Comparison of ENCODE assay signal across 17 cellular contexts in genomic region chr12:104316936-104317335, GRCh38. TPM values are rescaled to one million over a fixed set of nuclear protein-coding genes. Genes with fewer than 3 reads are reported as not detected.
DNase-seq lines count a peak whose midpoint lies in the region; ATAC-seq, FAIRE-seq and TF ChIP-seq lines count a peak whose summit lies in the region.
"Had no signal": no experiment of that assay in that cellular context is flagged by ENCODE, and none has a peak within 500 bp of the region (broad histone marks: within the 10 kb centered on the region; RNA-seq: fewer than 3 reads in every experiment).

No MANE protein-coding gene starts in this region.

- no peak for FAIRE-seq in HepG2 (lab: Jason Lieb, UNC)
- FAIRE-seq: H1, HTR-8/SVneo had no signal

- no peak overlapping the region for H2BK5ac ChIP-seq in IMR-90 (ENCODE audit: low read depth, low read length, poor library complexity, severe bottlenecking)

- H2BK120ac ChIP-seq in IMR-90 (ENCODE audit: low read depth, low read length), result no peak overlapping the region

- no peak overlapping the region for H3K4ac ChIP-seq in IMR-90 (ENCODE audit: low read depth, low read length)

- H2BK15ac ChIP-seq in IMR-90 (ENCODE audit: low read depth, low read length), result no peak overlapping the region

- H2AK9ac ChIP-seq in IMR-90 (replicated peaks; ENCODE audit: low read depth, low read length, poor library complexity), result no peak overlapping the region

- dilution Hi-C loops in IMR-90 (cut with HindIII; ENCODE audit: low sequenced_read_pairs, unreplicated experiment), result no loop called here

- no peak overlapping the region for H2AFZ ChIP-seq in HepG2 (ENCODE audit: low read length)
- no peak overlapping the region for H2AFZ ChIP-seq in IMR-90 (replicated peaks; ENCODE audit: low read length, poor library complexity)

- no peak overlapping the region for H3K14ac ChIP-seq in IMR-90 (replicated peaks; ENCODE audit: low read depth, low read length)

- no peaks in the 10 kb centered on the region for H3K4me1 ChIP-seq in HepG2 (ENCODE audit: insufficient read depth, low read length)
- no peaks in the 10 kb centered on the region for H3K4me1 ChIP-seq in right lobe of liver
- peaks cover 15% of the 10 kb centered on the region for H3K4me1 ChIP-seq in IMR-90 (ENCODE audit: control insufficient read depth, insufficient read depth, low read length)
- H3K4me1 ChIP-seq: HAP-1 had no signal

- intact Hi-C loops in HepG2 (cut with micrococcal nuclease; ENCODE audit: unreplicated experiment) (no loop called here), right lobe of liver (cut with DNase I) (no loop called here), IMR-90 (cut with micrococcal nuclease) (no loop called here)

- H3K27me3 ChIP-seq in HepG2 (ENCODE audit: control insufficient read depth in 1 of 2, insufficient read depth in 2 of 2, low read length in 2 of 2) (no peaks in the 10 kb centered on the region), right lobe of liver (no peaks in the 10 kb centered on the region), IMR-90 (ENCODE audit: control insufficient read depth, insufficient read depth, low read length) (no peaks in the 10 kb centered on the region)
- H3K27me3 ChIP-seq: BLaER1 treated with 17β-estradiol and CSF1 and Interleukin-3, amounts not matched to agents 10 nM and 100 nM had no signal

- BruUV-seq in HepG2 (replicated peaks; lab: Mats Ljungman, UMichigan), result no TSS peak
- BruUV-seq in IMR-90 (replicated peaks; lab: Mats Ljungman, UMichigan), result no TSS peak

- ATAC-seq in HepG2 (0 out of 3 replicates have a peak, but pooled peaks have one; percentile 23), right lobe of liver (no peak), IMR-90 (ENCODE audit: low read depth) (no peak)
- ATAC-seq in stimulated activated memory B cell treated with anti-CD40 and anti-IgM and Interleukin-4, amounts not matched to agents 10 μg/mL and 1 μg/mL and 100 μg/mL, for 72 hours, result no peak
- ATAC-seq: CD8-positive, alpha-beta T cell had no signal

- no peak overlapping the region for H3K9ac ChIP-seq in HepG2 (ENCODE audit: insufficient read depth, low read depth, low read length)
- no peak overlapping the region for H3K9ac ChIP-seq in IMR-90 (ENCODE audit: low read depth, low read length)
- H3K9ac ChIP-seq: BLaER1 treated with 17β-estradiol and CSF1 and Interleukin-3, amounts not matched to agents 10 nM and 100 nM had no signal

- H3K27ac Mint-ChIP-seq in chondrocyte (ENCODE audit: unreplicated experiment), result peak overlapping the region; percentile 45
- no peak overlapping the region for H3K27ac Mint-ChIP-seq in stimulated activated memory B cell treated with anti-CD40 and anti-IgM and Interleukin-4, amounts not matched to agents 10 μg/mL and 1 μg/mL and 100 μg/mL, for 72 hours
- H3K27ac Mint-ChIP-seq: B cell; CD8-positive, alpha-beta T cell had no signal

- peaks cover 8% of the 10 kb centered on the region; the same call in 1 of the 2 replicates for H3K9me1 ChIP-seq in IMR-90 (ENCODE audit: insufficient read depth, low read length)

- H2BK20ac ChIP-seq in IMR-90 (ENCODE audit: low read depth, low read length), result no peak overlapping the region

- TF ChIP-seq RAD21 in HepG2 (CRISPR knock-in tag; IDR thresholded peaks at IDR 0.05) (no peak), IMR-90 (IDR thresholded peaks at IDR 0.05; ENCODE audit: low read length) (no peak)

- no peak for TF ChIP-seq CTCF in HepG2 (CRISPR knock-in tag; IDR thresholded peaks at IDR 0.05)
- TF ChIP-seq CTCF in right lobe of liver (IDR thresholded peaks at IDR 0.05), result no peak
- TF ChIP-seq CTCF in IMR-90 (conservative IDR thresholded peaks at IDR 0.05; ENCODE audit: low read depth, low read length), result no peak
- TF ChIP-seq CTCF in chondrocyte (IDR thresholded peaks at IDR 0.05), result no peak

- H3K36me3 ChIP-seq in HepG2 (replicated peaks in 1 of 2; ENCODE audit: control insufficient read depth in 1 of 2, insufficient read depth in 2 of 2, low read length in 2 of 2) (peaks cover 35 to 94% of the 10 kb centered on the region in 2 experiments), right lobe of liver (peaks cover 0 to 100% (median 51%) of the 10 kb centered on the region in 4 donors), IMR-90 (ENCODE audit: control insufficient read depth, insufficient read depth, low read length) (peaks cover 68% of the 10 kb centered on the region)

- H3K27ac ChIP-seq in HepG2 (ENCODE audit: extremely low read length, insufficient read depth, low read length) (no peak overlapping the region), right lobe of liver (no peak overlapping the region), IMR-90 (ENCODE audit: insufficient read depth, low read length) (peak overlapping the region; percentile 52; the same call in 1 of the 2 replicates)
- H3K27ac ChIP-seq: BLaER1 treated with 17β-estradiol and CSF1 and Interleukin-3, amounts not matched to agents 10 nM and 100 nM had no signal

- no peaks in the 10 kb centered on the region for H3K4me1 Mint-ChIP-seq in chondrocyte (ENCODE audit: low read depth)
- peaks cover 5% of the 10 kb centered on the region for H3K4me1 Mint-ChIP-seq in stimulated activated memory B cell treated with anti-CD40 and anti-IgM and Interleukin-4, amounts not matched to agents 10 μg/mL and 1 μg/mL and 100 μg/mL, for 72 hours
- H3K4me1 Mint-ChIP-seq: B cell had no signal

- CTCF ChIA-PET in HepG2 (lab: Yijun Ruan, JAX; ENCODE audit: low intra/inter-chr PET ratio, low total read pairs) (no interaction called here), IMR-90 (lab: Yijun Ruan, JAX) (no interaction called here)

- H2AK5ac ChIP-seq in IMR-90 (ENCODE audit: low read depth, low read length), result no peak overlapping the region

- no peak overlapping the region for H4K8ac ChIP-seq in IMR-90 (ENCODE audit: low read depth in 2 of 2, low read length in 2 of 2)

- H4K91ac ChIP-seq in IMR-90 (ENCODE audit: insufficient read depth, low read depth, low read length), result no peak overlapping the region

- H3K56ac ChIP-seq in IMR-90 (ENCODE audit: extremely low read depth, insufficient read depth, low read length), result no peak overlapping the region

- no peaks in the 10 kb centered on the region for H3K27me3 Mint-ChIP-seq in chondrocyte (ENCODE audit: low read depth)
- no peaks in the 10 kb centered on the region for H3K27me3 Mint-ChIP-seq in stimulated activated memory B cell treated with anti-CD40 and anti-IgM and Interleukin-4, amounts not matched to agents 10 μg/mL and 1 μg/mL and 100 μg/mL, for 72 hours
- H3K27me3 Mint-ChIP-seq: B cell had no signal

- peaks cover 30% of the 10 kb centered on the region for H3K36me3 Mint-ChIP-seq in chondrocyte (ENCODE audit: low read depth)
- peaks cover 59% of the 10 kb centered on the region for H3K36me3 Mint-ChIP-seq in stimulated activated memory B cell treated with anti-CD40 and anti-IgM and Interleukin-4, amounts not matched to agents 10 μg/mL and 1 μg/mL and 100 μg/mL, for 72 hours

- in situ Hi-C loops in HepG2 (cut with HindIII; ENCODE audit: extremely low pct_ligation_motif_present, low pct_unique_long_range_greater_than_20kb) (no loop called here), IMR-90 (cut with MboI; ENCODE audit: low sequenced_read_pairs) (no loop called here)

- no peak overlapping the region for H4K5ac ChIP-seq in IMR-90 (ENCODE audit: low read depth, low read length)

- POLR2A ChIA-PET in HepG2 (lab: Yijun Ruan, JAX), result no interaction called here
- POLR2A ChIA-PET in IMR-90 (lab: Charles Lee; ENCODE audit: unreplicated experiment), result no interaction called here

- H4K20me1 ChIP-seq in HepG2 (ENCODE audit: insufficient read depth, low read length) (peaks cover 6% of the 10 kb centered on the region), IMR-90 (ENCODE audit: insufficient read depth, low read length) (peaks cover 87% of the 10 kb centered on the region)

- TF ChIP-seq EP300 in HepG2 (IDR thresholded peaks at IDR 0.05; ENCODE audit: low read depth in 2 of 2, low read length in 2 of 2) (no peak), HepG2 (CRISPR knock-in tag; IDR thresholded peaks at IDR 0.05; ENCODE audit: borderline replicate concordance) (no peak)

- H3K79me1 ChIP-seq in IMR-90 (ENCODE audit: low read depth in 1 of 2, low read length in 2 of 2), result peaks cover 29 to 70% of the 10 kb centered on the region in 2 experiments

- H3K79me2 ChIP-seq in HepG2 (ENCODE audit: insufficient read depth, low read length), result peaks cover 4% of the 10 kb centered on the region

- TF ChIP-seq POLR2A in HepG2 (IDR thresholded peaks at IDR 0.05; ENCODE audit: insufficient read depth in 1 of 2, low read depth in 2 of 2, low read length in 2 of 2) (0 out of 4 replicates have a peak, but pooled peaks of 1 of the 2 experiments have one; percentile 14), right lobe of liver (IDR thresholded peaks at IDR 0.05) (no peak), IMR-90 (IDR thresholded peaks at IDR 0.05; ENCODE audit: low read depth, low read length) (no peak)

- DNase-seq in HepG2 (ENCODE audit: low spot score), result no peak
- no peak for DNase-seq in right lobe of liver
- DNase-seq in IMR-90, result no peak
- no peak for DNase-seq in chondrocyte (ENCODE audit: low spot score)
- DNase-seq in hepatic stellate cell (ENCODE audit: low spot score), result no peak
- DNase-seq in NCI-H2227 (lab: John Stamatoyannopoulos, UW; ENCODE audit: unreplicated experiment), result no peak
- DNase-seq: 8988T; Calu3; CD8-positive, alpha-beta T cell; DMS79 treated with DMSO at 0.1 percent for 48 hours; GF-D8 had no signal

- no peak overlapping the region for H3K23ac ChIP-seq in IMR-90 (ENCODE audit: low read depth, low read length)

- no peaks in the 10 kb centered on the region for H3K9me3 Mint-ChIP-seq in chondrocyte (ENCODE audit: low read depth)
- H3K9me3 Mint-ChIP-seq in stimulated activated memory B cell treated with anti-CD40 and anti-IgM and Interleukin-4, amounts not matched to agents 10 μg/mL and 1 μg/mL and 100 μg/mL, for 72 hours, result no peaks in the 10 kb centered on the region
- H3K9me3 Mint-ChIP-seq: CD8-positive, alpha-beta T cell had no signal

- no peak overlapping the region for H3K4me2 ChIP-seq in HepG2 (ENCODE audit: low read depth, low read length)
- H3K4me2 ChIP-seq in IMR-90 (ENCODE audit: low read depth, low read length), result no peak overlapping the region
- H3K4me2 ChIP-seq: BLaER1 treated with 17β-estradiol and CSF1 and Interleukin-3, amounts not matched to agents 10 nM and 100 nM had no signal

- H3K4me3 ChIP-seq in HepG2 (replicated peaks in 1 of 3; ENCODE audit: insufficient read depth in 1 of 3, low read depth in 2 of 3, low read length in 3 of 3) (no peak overlapping the region), right lobe of liver (no peak overlapping the region), IMR-90 (ENCODE audit: insufficient read depth, low read depth, low read length) (no peak overlapping the region)
- H3K4me3 ChIP-seq: BLaER1 treated with 17β-estradiol and CSF1 and Interleukin-3, amounts not matched to agents 10 nM and 100 nM; HAP-1 had no signal

- H3K9me3 ChIP-seq in HepG2 (ENCODE audit: low read length) (no peaks in the 10 kb centered on the region), right lobe of liver (no peaks in the 10 kb centered on the region), IMR-90 (ENCODE audit: control insufficient read depth, insufficient read depth, low read length) (no peaks in the 10 kb centered on the region)
- H3K9me3 ChIP-seq: BLaER1 treated with 17β-estradiol and CSF1 and Interleukin-3, amounts not matched to agents 10 nM and 100 nM; HAP-1 had no signal

- no peak overlapping the region for H3K18ac ChIP-seq in IMR-90 (ENCODE audit: low read depth, low read length)

- no peak overlapping the region for H3K4me3 Mint-ChIP-seq in chondrocyte (ENCODE audit: unreplicated experiment)
- H3K4me3 Mint-ChIP-seq in stimulated activated memory B cell treated with anti-CD40 and anti-IgM and Interleukin-4, amounts not matched to agents 10 μg/mL and 1 μg/mL and 100 μg/mL, for 72 hours, result no peak overlapping the region
- H3K4me3 Mint-ChIP-seq: B cell; CD8-positive, alpha-beta T cell had no signal

RNA-seq across cellular contexts. Expression of gene EID3, which starts 13.4 kb away (rescaled TPM):
- 0.27 and 4.5 TPM in 2 replicates for total RNA-seq in HepG2 (2016; rRNA removed; fragmentation: Illumina TruSeq; extraction: Trizol)
- 0.20 TPM in 1 of 2 replicates, not detected in the other for total RNA-seq in HepG2 (2016; cell fraction: cytosol; rRNA removed; fragmentation: Illumina TruSeq; extraction: Trizol; ENCODE audit: low read depth)
- 0.37 and 4.2 TPM in 2 replicates for total RNA-seq in HepG2 (2016; cell fraction: insoluble cytoplasmic fraction; rRNA removed; fragmentation: Illumina TruSeq; extraction: Trizol)
- 0.24 and 0.28 TPM in 2 replicates for total RNA-seq in HepG2 (2016; cell fraction: membrane; rRNA removed; fragmentation: Illumina TruSeq; extraction: Trizol)
- 19.9 and 21.8 TPM in 2 replicates for total RNA-seq in HepG2 (2016; cell fraction: nucleus; rRNA removed; fragmentation: Illumina TruSeq; extraction: Trizol)
- 0.38 and 0.56 TPM in 2 replicates for polyA plus RNA-seq in HepG2 (2011; rRNA removed)
- not detected in 2 replicates for polyA plus RNA-seq in HepG2 (2011; cell fraction: cytosol; rRNA removed)
- 2.2 and 2.8 TPM in 2 replicates for polyA plus RNA-seq in HepG2 (2011; cell fraction: nucleus; rRNA removed)
- 0.13 and 0.39 TPM in 2 replicates for polyA plus RNA-seq in HepG2 (2012)
- 0.07 TPM in 1 of 2 replicates, not detected in the other for polyA plus RNA-seq in HepG2 (2016; cell fraction: cytosol; fragmentation: Illumina TruSeq; extraction: Trizol; ENCODE audit: low read depth)
- polyA plus RNA-seq in HepG2 (2016; cell fraction: insoluble cytoplasmic fraction; fragmentation: Illumina TruSeq; extraction: Trizol; ENCODE audit: low read depth), result 0.21 TPM in 1 of 2 replicates, not detected in the other
- not detected in 2 replicates for polyA plus RNA-seq in HepG2 (2016; cell fraction: membrane; fragmentation: Illumina TruSeq; extraction: Trizol; ENCODE audit: low read depth)
- 5.1 and 5.3 TPM in 2 replicates for polyA plus RNA-seq in HepG2 (2016; cell fraction: nucleus; fragmentation: Illumina TruSeq; extraction: Trizol; ENCODE audit: insufficient read depth, low read depth)
- polyA minus RNA-seq in HepG2 (2011; rRNA and poly(A)+ RNA removed; ENCODE audit: low replicate concordance), result 3.3 and 7.0 TPM in 2 replicates
- not detected in 2 replicates for polyA minus RNA-seq in HepG2 (2011; cell fraction: cytosol; rRNA and poly(A)+ RNA removed)
- 26.4 and 27.4 TPM in 2 replicates for polyA minus RNA-seq in HepG2 (2011; cell fraction: nucleus; rRNA and poly(A)+ RNA removed)
- 1 to 10 TPM; 1.1 to 7.3 (median 1.4) TPM for total RNA-seq in right lobe of liver
- 4.1 and 6.9 TPM in 2 replicates for total RNA-seq in IMR-90 (2012; rRNA removed)
- polyA plus RNA-seq in IMR-90 (2012; rRNA removed), result 2.0 and 2.2 TPM in 2 replicates
- 0.48 and 0.92 TPM in 2 replicates for polyA plus RNA-seq in IMR-90 (2012; cell fraction: cytosol; rRNA removed)
- polyA plus RNA-seq in IMR-90 (2012; cell fraction: nucleus; rRNA removed; ENCODE audit: low replicate concordance), result 5.9 and 6.1 TPM in 2 replicates
- 1.3 to 1.8 TPM (median 1.5 TPM) in 3 replicates for total RNA-seq in chondrocyte
